ENCODE assay signal across 8 cellular contexts in the genomic region with DNA sequence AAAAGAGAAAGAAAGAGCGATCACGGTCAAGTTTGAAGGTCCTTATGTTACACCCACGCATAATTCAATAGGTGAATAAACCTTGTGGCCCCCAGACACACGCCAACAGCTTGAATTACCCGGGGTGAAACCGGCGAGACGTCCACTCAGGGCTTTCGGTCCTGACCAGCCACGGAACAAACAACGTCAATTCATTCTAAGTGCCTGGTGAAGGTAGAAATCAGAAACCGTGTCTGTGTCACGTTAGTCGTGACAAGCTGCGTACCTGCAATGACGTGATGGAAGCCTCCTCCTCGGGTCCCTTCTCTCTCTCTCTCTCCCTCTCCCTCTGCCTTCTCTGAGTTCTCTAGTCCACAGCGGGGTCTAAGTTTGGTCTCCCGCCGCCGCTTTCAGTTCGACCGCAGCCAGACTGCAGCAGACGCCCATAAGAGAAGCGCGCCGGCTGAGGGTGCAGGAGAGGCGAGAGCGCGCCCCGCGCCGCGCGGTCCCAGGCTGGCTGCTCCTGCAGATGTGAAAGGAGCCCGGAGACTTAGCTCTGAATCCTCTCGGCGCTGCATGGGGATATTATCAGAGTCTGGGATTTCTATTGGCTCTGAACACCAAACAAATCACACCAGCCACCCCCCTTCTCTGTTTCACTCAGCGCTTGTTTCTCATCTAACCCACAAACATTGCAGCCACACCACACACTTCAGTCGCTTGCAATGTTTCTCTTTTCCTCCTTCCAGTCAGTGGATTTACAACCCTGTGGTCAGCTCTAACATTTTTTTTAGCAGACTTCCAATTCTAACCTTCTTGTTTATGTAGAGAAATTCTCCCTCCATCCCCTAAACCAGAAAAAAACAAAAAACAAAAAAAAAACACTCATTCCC. TPM values are rescaled to one million over a fixed set of nuclear protein-coding genes. Genes with fewer than 3 reads are reported as not detected.
A peak's percentile ranks its signal among the peaks of the same experiment; 100 is the strongest.
DNase-seq lines count a peak whose midpoint lies in the region; ATAC-seq and TF ChIP-seq lines count a peak whose summit lies in the region.

A gene (minus strand): TSS at position 537 of the 872 bp plus-strand sequence. CDS start 118,680 bp downstream, outside the sequence.

- H3K4me3 ChIP-seq in AG04449 (ENCODE audit: low read depth, low read length) = peak within 1 kb of the TSS; percentile 69
- H3K4me3 ChIP-seq in ovary = peak within 1 kb of the TSS; percentile 44
- peak within 1 kb of the TSS; percentile 7 to 33 for H3K4me3 ChIP-seq in aorta (ENCODE audit: low read length in 2 of 2)

- TF ChIP-seq POLR2A in ovary (IDR thresholded peaks at IDR 0.05) = no peak

- ATAC-seq in GM18858 (IDR thresholded peaks at IDR 0.05; ENCODE audit: unreplicated experiment) (peak; percentile 76), HG03095 (IDR thresholded peaks at IDR 0.05; ENCODE audit: unreplicated experiment) (peak; percentile 75), aorta (ENCODE audit: low FRiP score) (peak; percentile 84)

- 0 to 1% (median 1%) methylated on average over 37 to 40 of the region's 40 CpGs for WGBS in ovary, 3 donors
- 1% methylated on average over 40 of the region's 40 CpGs for WGBS in aorta, 2 donors

- H3K27ac ChIP-seq in ovary (no peak within 1 kb of the TSS), aorta (ENCODE audit: low read depth in 1 of 2, low read length in 2 of 2) (no peak within 1 kb of the TSS)

- TF ChIP-seq EP300 in ovary (IDR thresholded peaks at IDR 0.05) = no peak

- H3K4me1 Mint-ChIP-seq in activated naive CD4-positive, alpha-beta T cell treated with anti-CD3 and anti-CD28 coated beads, Interleukin-2, amount 10 ng/mL, durations not matched to agents 7 days and 5 days = peaks cover 37% of the 10 kb centered on the region
- peaks cover 50% of the 10 kb centered on the region for H3K4me1 Mint-ChIP-seq in glutamatergic neuron (ENCODE audit: low read depth, unreplicated experiment)

- H3K27me3 ChIP-seq in ovary (no peaks in the 10 kb centered on the region), aorta (ENCODE audit: control insufficient read depth in 1 of 2, insufficient read depth in 2 of 2, low read length in 1 of 2) (no peaks in the 10 kb centered on the region)

- intact Hi-C loops in ovary (cut with DNase I) (loop anchor here in 2 of 4 donors (10.0 kb wide), 2 partner anchors 267 to 297 kb away; no protein-coding TSS in a partner anchor), aorta (cut with DNase I) (no loop called here)

- no peaks in the 10 kb centered on the region for H3K9me3 Mint-ChIP-seq in activated naive CD4-positive, alpha-beta T cell treated with anti-CD3 and anti-CD28 coated beads, Interleukin-2, amount 10 ng/mL, durations not matched to agents 7 days and 5 days
- H3K9me3 Mint-ChIP-seq in glutamatergic neuron (ENCODE audit: unreplicated experiment) = no peaks in the 10 kb centered on the region

- no peak for TF ChIP-seq CTCF in AG04449 (IDR thresholded peaks at IDR 0.05; ENCODE audit: insufficient read depth, low read length, missing control alignments)
- no peak for TF ChIP-seq CTCF in glutamatergic neuron (IDR thresholded peaks at IDR 0.05; ENCODE audit: partially characterized antibody, unreplicated experiment)
- no peak for TF ChIP-seq CTCF in ovary (IDR thresholded peaks at IDR 0.05)

- peak; percentile 69 for DNase-seq in AG04449 (ENCODE audit: low read depth, low spot score)
- peak; percentile 83 for DNase-seq in NCI-H69 (lab: John Stamatoyannopoulos, UW)
- DNase-seq in activated naive CD4-positive, alpha-beta T cell treated with anti-CD3 and anti-CD28 coated beads, Interleukin-2, amount 10 ng/mL, durations not matched to agents 7 days and 5 days = peak; percentile 65
- DNase-seq in glutamatergic neuron = peak; percentile 74
- peak; percentile 44 to 79 (median 65) for DNase-seq in ovary
- peak; percentile 48 to 80 for DNase-seq in aorta

- H3K27me3 Mint-ChIP-seq in activated naive CD4-positive, alpha-beta T cell treated with anti-CD3 and anti-CD28 coated beads, Interleukin-2, amount 10 ng/mL, durations not matched to agents 7 days and 5 days = peaks cover 44% of the 10 kb centered on the region
- peaks cover 1% of the 10 kb centered on the region for H3K27me3 Mint-ChIP-seq in glutamatergic neuron (ENCODE audit: unreplicated experiment)

- POLR2A ChIA-PET in AG04449 (lab: Yijun Ruan, JAX) = interaction anchor here (0.9 to 1.1 kb wide), 6 partner anchors 10 to 907 kb away, joined by 3 to 4 read pairs (median 4); no protein-coding TSS in a partner anchor

- no peaks in the 10 kb centered on the region for H3K9me3 ChIP-seq in ovary
- H3K9me3 ChIP-seq in aorta (ENCODE audit: control insufficient read depth, low read length) = peaks cover 2% of the 10 kb centered on the region

- H3K36me3 Mint-ChIP-seq in activated naive CD4-positive, alpha-beta T cell treated with anti-CD3 and anti-CD28 coated beads, Interleukin-2, amount 10 ng/mL, durations not matched to agents 7 days and 5 days = peaks cover 3% of the 10 kb centered on the region
- no peaks in the 10 kb centered on the region for H3K36me3 Mint-ChIP-seq in glutamatergic neuron (ENCODE audit: unreplicated experiment)

- CTCF ChIA-PET in AG04449 (lab: Yijun Ruan, JAX) = interaction anchor here (1.0 to 3.0 kb wide), 7 partner anchors 10 to 423 kb away, joined by 3 to 15 read pairs (median 4); no protein-coding TSS in a partner anchor
- CTCF ChIA-PET in activated naive CD4-positive, alpha-beta T cell treated with anti-CD3 and anti-CD28 coated beads, Interleukin-2, amount 10 ng/mL, durations not matched to agents 7 days and 5 days (lab: Charles Lee) = interaction anchor here (0.6 to 1.2 kb wide), 2 partner anchors 80 to 157 kb away, joined by 3 read pairs; no protein-coding TSS in a partner anchor

- H3K4me1 ChIP-seq in ovary (ENCODE audit: insufficient read depth) (no peaks in the 10 kb centered on the region), aorta (ENCODE audit: control insufficient read depth in 1 of 2, insufficient read depth in 2 of 2, low read length in 2 of 2) (no peaks in the 10 kb centered on the region)

- H3K36me3 ChIP-seq in ovary (no peaks in the 10 kb centered on the region), aorta (ENCODE audit: control insufficient read depth in 1 of 2, insufficient read depth in 2 of 2, low read length in 1 of 2) (no peaks in the 10 kb centered on the region)

- H3K27ac Mint-ChIP-seq in activated naive CD4-positive, alpha-beta T cell treated with anti-CD3 and anti-CD28 coated beads, Interleukin-2, amount 10 ng/mL, durations not matched to agents 7 days and 5 days = peak within 1 kb of the TSS; percentile 80
- peak within 1 kb of the TSS; percentile 56 for H3K27ac Mint-ChIP-seq in glutamatergic neuron (ENCODE audit: unreplicated experiment)

- H3K4me3 Mint-ChIP-seq in activated naive CD4-positive, alpha-beta T cell treated with anti-CD3 and anti-CD28 coated beads, Interleukin-2, amount 10 ng/mL, durations not matched to agents 7 days and 5 days = peak within 1 kb of the TSS; percentile 97
- H3K4me3 Mint-ChIP-seq in glutamatergic neuron (ENCODE audit: unreplicated experiment) = peak within 1 kb of the TSS; percentile 85

RNA-seq across cellular contexts. Expression of the gene that starts here (rescaled TPM):
- 3.7 TPM for total RNA-seq in glutamatergic neuron (ENCODE audit: unreplicated experiment)
- total RNA-seq in ovary = 10 to 100 TPM in 2 of 7 donors, 1 to 10 TPM in 4, under 1 TPM in 1; 0.95 to 16.7 (median 5.4) TPM
- 1 to 10 TPM; 2.3 to 8.5 TPM for polyA plus RNA-seq in ovary
- total RNA-seq in aorta = 1 to 10 TPM; 2.9 to 5.1 TPM
- under 1 TPM in 1 of 2 donors, not detected in 1; 0.03 TPM for polyA plus RNA-seq in aorta
